15 cellular contexts compared by ENCODE assay signal in genomic region chr1:22319608-22320007, GRCh38.
DNase-seq lines count a peak whose midpoint lies in the region; ATAC-seq and TF ChIP-seq lines count a peak whose summit lies in the region.
"Had no signal": no experiment of that assay in that cellular context is flagged by ENCODE, and none has a peak within 500 bp of the region (broad histone marks: within the 10 kb centered on the region; RNA-seq: fewer than 3 reads in every experiment).

No MANE protein-coding gene starts in this region.

- H3K36me3 ChIP-seq in sigmoid colon = no peaks in the 10 kb centered on the region
- H3K36me3 ChIP-seq: HAP-1 had no signal

- H2BK15ac ChIP-seq in H9 (ENCODE audit: low read depth, low read length) = no peak overlapping the region

- no peak overlapping the region for H3K27ac ChIP-seq in H9 (ENCODE audit: insufficient read length, low read depth, low read length)
- H3K27ac ChIP-seq in sigmoid colon = no peak overlapping the region
- H3K27ac ChIP-seq: A549 had no signal

- no peaks in the 10 kb centered on the region for H3K23me2 ChIP-seq in H9 (ENCODE audit: insufficient read length, low read depth, low read length, poor library complexity, severe bottlenecking)

- H3K27me3 ChIP-seq in H9 (ENCODE audit: insufficient read depth, low read length) = no peaks in the 10 kb centered on the region; the same call in 1 of the 2 replicates
- H3K27me3 ChIP-seq in sigmoid colon = peaks cover 0 to 12% (median 0%) of the 10 kb centered on the region in 3 donors

- no peak overlapping the region for H2AFZ ChIP-seq in H9 (ENCODE audit: low read length)

- no peak for TF ChIP-seq EP300 in sigmoid colon (IDR thresholded peaks at IDR 0.05)

- H3K9me3 Mint-ChIP-seq in H9 = no peaks in the 10 kb centered on the region
- no peaks in the 10 kb centered on the region for H3K9me3 Mint-ChIP-seq in activated naive CD4-positive, alpha-beta T cell treated with anti-CD3 and anti-CD28 coated beads, Interleukin-2, amount 50 U/mL, for 72 hours
- H3K9me3 Mint-ChIP-seq: CD8-positive, alpha-beta T cell; IgD-negative memory B cell had no signal

- no peak overlapping the region for H3K4me3 Mint-ChIP-seq in H9
- H3K4me3 Mint-ChIP-seq: CD14-positive monocyte; CD8-positive, alpha-beta T cell; IgD-negative memory B cell had no signal

- peaks cover 15% of the 10 kb centered on the region for H3K4me1 ChIP-seq in H9 (ENCODE audit: insufficient read depth, low read length)
- peaks cover 0 to 7% (median 0%) of the 10 kb centered on the region in 4 donors for H3K4me1 ChIP-seq in sigmoid colon
- H3K4me1 ChIP-seq: A549, HAP-1 had no signal

- no peak overlapping the region for H2BK120ac ChIP-seq in H9 (ENCODE audit: low read depth, low read length, poor library complexity, severe bottlenecking)

- H3K14ac ChIP-seq in H9 (ENCODE audit: insufficient read depth, low read length) = no peak overlapping the region

- TF ChIP-seq POLR2A in sigmoid colon (IDR thresholded peaks at IDR 0.05) = no peak

- no peaks in the 10 kb centered on the region for H3K79me2 ChIP-seq in H9 (ENCODE audit: insufficient read depth, low read length)

- no peak overlapping the region for H3K9ac ChIP-seq in H9 (ENCODE audit: extremely low read depth, insufficient read length, low read length)

- H4K20me1 ChIP-seq in H9 (ENCODE audit: control insufficient read depth, insufficient read depth, insufficient read length) = no peaks in the 10 kb centered on the region

- ATAC-seq in left lobe of liver = no peak
- ATAC-seq in activated naive CD4-positive, alpha-beta T cell treated with anti-CD3 and anti-CD28 coated beads, Interleukin-2, amount 50 U/mL, for 72 hours = no peak
- ATAC-seq: A549; CD8-positive, alpha-beta T cell had no signal

- no peak overlapping the region for H3K18ac ChIP-seq in H9 (ENCODE audit: insufficient read length, low read depth, low read length)

- H4K8ac ChIP-seq in H9 (replicated peaks; ENCODE audit: insufficient read length, low read depth, low read length) = no peak overlapping the region

- H3K9me3 ChIP-seq in H9 (ENCODE audit: control insufficient read depth, low read depth, low read length) (no peaks in the 10 kb centered on the region), sigmoid colon (no peaks in the 10 kb centered on the region)
- H3K9me3 ChIP-seq: A549, HAP-1 had no signal

- no peak overlapping the region for H3K4me2 ChIP-seq in H9 (ENCODE audit: insufficient read depth, insufficient read length, low read length)
- H3K4me2 ChIP-seq: A549 had no signal

- H3K27ac Mint-ChIP-seq in H9 = no peak overlapping the region
- peak overlapping the region in 1 of 2 donors; percentile 44 for H3K27ac Mint-ChIP-seq in activated naive CD4-positive, alpha-beta T cell treated with anti-CD3 and anti-CD28 coated beads, Interleukin-2, amount 50 U/mL, for 72 hours
- H3K27ac Mint-ChIP-seq: CD14-positive monocyte; CD8-positive, alpha-beta T cell; IgD-negative memory B cell had no signal

- H3K36me3 Mint-ChIP-seq in H9 (ENCODE audit: insufficient read depth in 1 of 3, low read depth in 3 of 3) = no peaks in the 10 kb centered on the region
- no peaks in the 10 kb centered on the region for H3K36me3 Mint-ChIP-seq in activated naive CD4-positive, alpha-beta T cell treated with anti-CD3 and anti-CD28 coated beads, Interleukin-2, amount 50 U/mL, for 72 hours
- H3K36me3 Mint-ChIP-seq: CD14-positive monocyte; CD8-positive, alpha-beta T cell had no signal

- no peaks in the 10 kb centered on the region for H3K79me1 ChIP-seq in H9 (ENCODE audit: insufficient read depth, low read depth, low read length, poor library complexity, severe bottlenecking)

- no peak overlapping the region for H3K56ac ChIP-seq in H9 (ENCODE audit: insufficient read length, low read depth, low read length)

- no peak overlapping the region for H2AK5ac ChIP-seq in H9 (ENCODE audit: insufficient read length, low read length)

- H3K4me3 ChIP-seq in sigmoid colon = no peak overlapping the region
- H3K4me3 ChIP-seq: A549, HAP-1 had no signal

- DNase-seq in H9 = no peak
- DNase-seq in iPS-NIHi7 (ENCODE audit: extremely low spot score) = peak; percentile 3
- DNase-seq in left lobe of liver (ENCODE audit: low spot score) = peak; percentile 7
- no peak for DNase-seq in activated naive CD4-positive, alpha-beta T cell treated with anti-CD3 and anti-CD28 coated beads, Interleukin-2, amount 50 U/mL, for 72 hours (ENCODE audit: low spot score in 2 of 2)
- no peak for DNase-seq in anterior cingulate cortex (lab: John Stamatoyannopoulos, UW)
- no peak for DNase-seq in sigmoid colon
- DNase-seq in NCI-H69 (lab: John Stamatoyannopoulos, UW) = no peak
- DNase-seq: COR-L47, DMS53, GF-D8 had no signal

- H3K27me3 Mint-ChIP-seq in H9 (ENCODE audit: low read depth) = peaks cover 7% of the 10 kb centered on the region

- H3T11ph ChIP-seq in H9 (ENCODE audit: low read length) = no peak overlapping the region

- WGBS in H9 (ENCODE audit: extremely low coverage, insufficient read length, low lambda C conversion rate) = no CpG with 5 or more reads among the region's 5 CpGs
- 86 to 90% methylated on average over 5 of the region's 5 CpGs for WGBS in sigmoid colon, 2 donors

- no peak overlapping the region for H3K4ac ChIP-seq in H9 (ENCODE audit: low read depth, low read length)

- H2BK20ac ChIP-seq in H9 (ENCODE audit: low read depth, low read length, poor library complexity, severe bottlenecking) = peak overlapping the region; percentile 50

- intact Hi-C loops in sigmoid colon (cut with DNase I) = no loop called here

- H4K5ac ChIP-seq in H9 (ENCODE audit: insufficient read length, low read depth, low read length) = no peak overlapping the region

- H2BK5ac ChIP-seq in H9 (ENCODE audit: insufficient read length, low read length) = no peak overlapping the region

- peaks cover 40 to 59% of the 10 kb centered on the region in 2 experiments for H3K4me1 Mint-ChIP-seq in H9
- H3K4me1 Mint-ChIP-seq: CD14-positive monocyte, IgD-negative memory B cell had no signal

- H2BK12ac ChIP-seq in H9 (ENCODE audit: insufficient read length, low read depth, low read length) = no peak overlapping the region

- H4K91ac ChIP-seq in H9 (ENCODE audit: insufficient read length, low read depth, low read length) = no peak overlapping the region

- TF ChIP-seq CTCF in H9 (conservative IDR thresholded peaks at IDR 0.05) = no peak
- TF ChIP-seq CTCF in sigmoid colon (IDR thresholded peaks at IDR 0.05) = no peak

- H3K23ac ChIP-seq in H9 (ENCODE audit: insufficient read length, low read depth, low read length) = no peak overlapping the region

Comparison
In these comparisons a context has a peak if more than half of its experiments do, and no peak if none do; other contexts are left out.
1. DNase-seq: peak in iPS-NIHi7 (single experiment) and left lobe of liver (single experiment); none in H9 (single experiment), activated naive CD4-positive, alpha-beta T cell treated with anti-CD3 and anti-CD28 coated beads, Interleukin-2, amount 50 U/mL, for 72 hours (0 of 2), anterior cingulate cortex (0 of 58), sigmoid colon (single experiment) and NCI-H69 (single experiment).